ENCODE assay signal across 8 cellular contexts in genomic region chr1:109490029-109490933, GRCh38. TPM values are rescaled to one million over a fixed set of nuclear protein-coding genes. Genes with fewer than 3 reads are reported as not detected.
DNase-seq lines count a peak whose midpoint lies in the region; ATAC-seq and TF ChIP-seq lines count a peak whose summit lies in the region.

No MANE protein-coding gene starts in this region.

- H3K27me3 ChIP-seq in right lobe of liver: no peaks in the 10 kb centered on the region

- no peaks in the 10 kb centered on the region for H3K9me3 Mint-ChIP-seq in activated CD4-positive, alpha-beta T cell treated with anti-CD3 and anti-CD28 coated beads for 36 hours (ENCODE audit: low read depth)

- no peak overlapping the region for H3K27ac Mint-ChIP-seq in activated CD4-positive, alpha-beta T cell treated with anti-CD3 and anti-CD28 coated beads for 36 hours

- no peaks in the 10 kb centered on the region for H3K27me3 Mint-ChIP-seq in activated CD4-positive, alpha-beta T cell treated with anti-CD3 and anti-CD28 coated beads for 36 hours

- no peaks in the 10 kb centered on the region for H3K9me3 ChIP-seq in right lobe of liver

- peak; percentile 69 for DNase-seq in AG10803 (ENCODE audit: low read depth)
- peak; percentile 83 for DNase-seq in NCI-H2227 (lab: John Stamatoyannopoulos, UW; ENCODE audit: unreplicated experiment)
- peak; percentile 81 for DNase-seq in activated CD4-positive, alpha-beta T cell treated with anti-CD3 and anti-CD28 coated beads for 36 hours
- peak; percentile 82 for DNase-seq in choroid plexus epithelial cell (ENCODE audit: low read depth)
- DNase-seq in right lobe of liver: peak in 2 of 3 donors; percentile 63 to 69
- peak; percentile 48 to 60 for DNase-seq in stimulated activated CD8-positive, alpha-beta memory T cell treated with anti-CD3 and anti-CD28 coated beads, Interleukin-4, amount 100 ng/mL, for 4 hours (ENCODE audit: low read depth in 2 of 2, low spot score in 1 of 2)

- peaks cover 0 to 9% (median 2%) of the 10 kb centered on the region in 4 donors for H3K4me1 ChIP-seq in right lobe of liver

- peaks cover 15% of the 10 kb centered on the region for H3K36me3 Mint-ChIP-seq in activated CD4-positive, alpha-beta T cell treated with anti-CD3 and anti-CD28 coated beads for 36 hours (ENCODE audit: low read depth)

- TF ChIP-seq CTCF in AG10803 (conservative IDR thresholded peaks at IDR 0.05; ENCODE audit: low read length) (peak; percentile 94), choroid plexus epithelial cell (conservative IDR thresholded peaks at IDR 0.05; ENCODE audit: low read depth, low read length) (peak; percentile 93), right lobe of liver (IDR thresholded peaks at IDR 0.05) (peak; percentile 71 to 86 (median 80))

- no peaks in the 10 kb centered on the region for H3K36me3 ChIP-seq in right lobe of liver

- no peak overlapping the region for H3K27ac ChIP-seq in right lobe of liver

- POLR2A ChIA-PET in activated CD4-positive, alpha-beta T cell treated with anti-CD3 and anti-CD28 coated beads for 36 hours (lab: Charles Lee): interaction anchor here (1.2 kb wide), 1 partner anchor 39 kb away, joined by 4 read pairs; no protein-coding TSS in a partner anchor

- no peak for TF ChIP-seq POLR2A in right lobe of liver (IDR thresholded peaks at IDR 0.05)

- no peak overlapping the region for H3K4me3 Mint-ChIP-seq in activated CD4-positive, alpha-beta T cell treated with anti-CD3 and anti-CD28 coated beads for 36 hours

- intact Hi-C loops in activated CD4-positive, alpha-beta T cell treated with anti-CD3 and anti-CD28 coated beads for 36 hours (cut with DNase I, micrococcal nuclease): loop anchor here (5.0 kb wide), 3 partner anchors 57 to 542 kb away; partner anchors contain the start of genes GNAI3 (in 1 of the 2), PSRC1 (in 1 of the 2) and STRIP1 (in 1 of the 2)
- intact Hi-C loops in right lobe of liver (cut with DNase I): loop anchor here in 1 of 2 donors (2.0 kb wide), 1 partner anchor 41 kb away; no protein-coding TSS in a partner anchor

- ATAC-seq in GM18861 (IDR thresholded peaks at IDR 0.05; ENCODE audit: unreplicated experiment): peak; percentile 29
- peak; percentile 27 for ATAC-seq in activated CD4-positive, alpha-beta T cell treated with anti-CD3 and anti-CD28 coated beads for 36 hours
- peak; percentile 59 to 63 (median 60) for ATAC-seq in right lobe of liver
- ATAC-seq in GM18502 (IDR thresholded peaks at IDR 0.05; ENCODE audit: poor library complexity, unreplicated experiment): no peak

- CTCF ChIA-PET in activated CD4-positive, alpha-beta T cell treated with anti-CD3 and anti-CD28 coated beads for 36 hours (lab: Charles Lee): interaction anchor here (0.6 to 26.9 kb wide), 17 partner anchors 8 to 974 kb away, joined by 3 to 864 read pairs (median 4); partner anchors contain the start of genes AMIGO1, GPR61 and PSMA5

- H3K4me1 Mint-ChIP-seq in activated CD4-positive, alpha-beta T cell treated with anti-CD3 and anti-CD28 coated beads for 36 hours: peaks cover 26% of the 10 kb centered on the region

- H3K4me3 ChIP-seq in AG10803 (ENCODE audit: low read length): no peak overlapping the region
- no peak overlapping the region for H3K4me3 ChIP-seq in choroid plexus epithelial cell (ENCODE audit: low read depth, low read length)
- no peak overlapping the region for H3K4me3 ChIP-seq in right lobe of liver

- no CpG with 5 or more reads among the region's 11 CpGs for WGBS in right lobe of liver (ENCODE audit: insufficient coverage, low coverage, low lambda C conversion rate, missing lambda C conversion rate)

RNA-seq across cellular contexts. Expression of gene CYB561D1, which starts 3.6 kb away (rescaled TPM):
- total RNA-seq in activated CD4-positive, alpha-beta T cell treated with anti-CD3 and anti-CD28 coated beads for 36 hours: 1 to 10 TPM; 7.1 to 8.7 TPM
- total RNA-seq in right lobe of liver: 1 to 10 TPM; 1.5 to 3.1 (median 2.4) TPM

RNA-seq across cellular contexts. Expression of gene ATXN7L2, which starts 6.6 kb away (rescaled TPM):
- total RNA-seq in activated CD4-positive, alpha-beta T cell treated with anti-CD3 and anti-CD28 coated beads for 36 hours: 10 to 100 TPM; 11.7 to 13.0 TPM
- total RNA-seq in right lobe of liver: 1 to 10 TPM; 1.5 to 6.1 (median 3.1) TPM

RNA-seq across cellular contexts. Expression of gene AMIGO1, which starts 19.2 kb away (rescaled TPM):
- total RNA-seq in activated CD4-positive, alpha-beta T cell treated with anti-CD3 and anti-CD28 coated beads for 36 hours: 1 to 10 TPM; 1.8 to 2.0 TPM
- total RNA-seq in right lobe of liver: 1 to 10 TPM; 2.6 to 3.9 (median 3.2) TPM

RNA-seq across cellular contexts. Expression of gene SYPL2, which starts 23.9 kb away (rescaled TPM):
- under 1 TPM in 1 of 2 experiments, not detected in 1; 0.05 TPM for total RNA-seq in activated CD4-positive, alpha-beta T cell treated with anti-CD3 and anti-CD28 coated beads for 36 hours
- 10 to 100 TPM in 1 of 6 experiments, 1 to 10 TPM in 5; 4.7 to 10.6 (median 6.0) TPM for total RNA-seq in right lobe of liver

RNA-seq across cellular contexts. Expression of gene GPR61, which starts 49.4 kb away (rescaled TPM):
- under 1 TPM in 1 of 2 experiments, not detected in 1; 0.34 TPM for total RNA-seq in activated CD4-positive, alpha-beta T cell treated with anti-CD3 and anti-CD28 coated beads for 36 hours
- total RNA-seq in right lobe of liver: not detected
